ENCODE assay signal across 8 cellular contexts in the genomic region with DNA sequence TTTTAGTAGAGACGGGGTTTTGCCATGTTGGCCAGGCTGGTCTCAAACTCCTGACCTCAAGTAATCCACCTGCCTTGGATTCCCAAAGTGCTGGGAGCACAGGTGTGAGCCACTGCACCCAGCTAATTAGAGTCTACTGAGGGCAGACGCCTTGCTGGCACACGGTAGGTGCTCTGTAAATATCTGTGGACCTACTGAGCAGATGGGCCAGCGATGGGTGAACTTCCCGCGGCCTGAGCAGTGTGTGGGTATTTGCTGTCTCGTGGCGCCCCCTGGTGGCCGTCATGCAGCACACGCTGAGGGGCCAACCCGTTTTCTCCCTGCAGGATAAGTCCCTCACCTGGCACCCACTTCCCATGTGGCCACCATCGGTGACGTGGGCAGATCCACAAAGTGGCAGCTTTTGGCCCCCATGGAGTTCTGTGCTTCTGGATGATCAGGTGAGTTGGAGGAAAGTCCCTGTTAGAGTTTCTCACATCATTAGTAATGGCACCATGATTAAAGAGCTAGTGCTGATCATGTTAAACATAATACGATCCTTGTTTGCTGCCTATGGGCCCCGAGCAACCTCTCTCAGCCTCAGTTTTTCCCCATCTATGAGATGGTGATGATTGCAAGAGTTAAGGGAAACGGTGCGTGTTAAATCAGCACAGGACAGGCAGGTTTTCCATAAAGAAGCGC. TPM values are rescaled to one million over a fixed set of nuclear protein-coding genes. Genes with fewer than 3 reads are reported as not detected.
A peak's percentile ranks its signal among the peaks of the same experiment; 100 is the strongest.
DNase-seq lines count a peak whose midpoint lies in the region; ATAC-seq, FAIRE-seq and TF ChIP-seq lines count a peak whose summit lies in the region.

No MANE protein-coding gene starts in this region.

- H3K27me3 ChIP-seq in MG63: no peaks in the 10 kb centered on the region

- H3K4me3 ChIP-seq in A549 (no peak overlapping the region), MG63 (no peak overlapping the region)

- DNase-seq in A549 (ENCODE audit: low read depth in 1 of 2, low spot score in 1 of 2): peak; percentile 82 to 89
- DNase-seq in MG63: peak; percentile 53
- peak; percentile 37 for DNase-seq in SKM-1 treated with dmso at 0.1 percent for 144 hours (lab: John Stamatoyannopoulos, UW; ENCODE audit: unreplicated experiment)
- peak; percentile 75 for DNase-seq in activated naive CD4-positive, alpha-beta T cell treated with anti-CD3 and anti-CD28 coated beads, Interleukin-2, amount 50 U/mL, for 16 hours
- peak; percentile 94 for DNase-seq in Right ventricle myocardium inferior (ENCODE audit: missing footprints)
- peak; percentile 63 to 97 (median 82) for DNase-seq in posterior cingulate gyrus
- peak; percentile 81 for DNase-seq in ureter (ENCODE audit: low spot score)

- H3K27ac ChIP-seq in A549: peak overlapping the region; percentile 18 to 82; a peak in 5 of 6 replicates

- WGBS in A549 (ENCODE audit: missing lambda C conversion rate): 36% methylated on average over 11 of the region's 18 CpGs

- POLR2A ChIA-PET in A549 (lab: Yijun Ruan, JAX): interaction anchor here (1.1 kb wide), 1 partner anchor 216 kb away, joined by 3 read pairs; no protein-coding TSS in a partner anchor

- no peak for TF ChIP-seq POLR2A in A549 (IDR thresholded peaks at IDR 0.05; ENCODE audit: low read length)

- H3K4me2 ChIP-seq in A549: no peak overlapping the region

- peak; percentile 85 to 94 for ATAC-seq in A549
- ATAC-seq in GM18868 (IDR thresholded peaks at IDR 0.05; ENCODE audit: unreplicated experiment): peak; percentile 57
- peak; percentile 78 for ATAC-seq in Right ventricle myocardium inferior

- no peaks in the 10 kb centered on the region; the same call in 1 of the 2 replicates for H3K36me3 ChIP-seq in MG63

- CTCF ChIA-PET in A549 (lab: Yijun Ruan, JAX): interaction anchor here (0.6 to 19.5 kb wide), 86 partner anchors 9 to 854 kb away, joined by 3 to 452 read pairs (median 5); a partner anchor contains a TSS

- peaks cover 15% of the 10 kb centered on the region for H3K4me1 ChIP-seq in A549

- no peak for FAIRE-seq in A549 (lab: Jason Lieb, UNC)

- peak; percentile 95 for TF ChIP-seq RAD21 in A549 (conservative IDR thresholded peaks at IDR 0.05 in 1 of 2, IDR thresholded peaks at IDR 0.05 in 1 of 2)

- TF ChIP-seq EP300 in A549 (IDR thresholded peaks at IDR 0.05): no peak

- intact Hi-C loops in Right ventricle myocardium inferior (cut with DNase I): loop anchor here (1.0 to 10.0 kb wide), 4 partner anchors 45 to 466 kb away; a partner anchor contains a TSS
- intact Hi-C loops in posterior cingulate gyrus (cut with DNase I): loop anchor here (1.0 kb wide), 2 partner anchors 45 to 216 kb away; no protein-coding TSS in a partner anchor

- no peaks in the 10 kb centered on the region for H3K9me3 ChIP-seq in A549
- H3K9me3 ChIP-seq in MG63: no peaks in the 10 kb centered on the region

- peak; percentile 94 for TF ChIP-seq CTCF in A549 (IDR thresholded peaks at IDR 0.05)

TF ChIP-seq in A549, 52 proteins besides CTCF, POLR2A, EP300 and RAD21:
- TF ChIP-seq CEBPB (IDR thresholded peaks at IDR 0.05) (no peak), CHD4 (IDR thresholded peaks at IDR 0.05; ENCODE audit: borderline replicate concordance) (0 out of 2 replicates have a peak, but pooled peaks have one; percentile 48), NPAS2 (CRISPR knock-in tag; IDR thresholded peaks at IDR 0.05; ENCODE audit: borderline replicate concordance) (no peak), RFX5 (IDR thresholded peaks at IDR 0.05) (no peak), JUNB (IDR thresholded peaks at IDR 0.05) (no peak), KDM1A (IDR thresholded peaks at IDR 0.05; ENCODE audit: low read depth) (no peak), NR3C1 (IDR thresholded peaks at IDR 0.05) (no peak), SMC3 (IDR thresholded peaks at IDR 0.05) (peak; percentile 90), BHLHE40 (IDR thresholded peaks at IDR 0.05; ENCODE audit: low read depth, low read length) (no peak)
- TF ChIP-seq, protein P1, sequence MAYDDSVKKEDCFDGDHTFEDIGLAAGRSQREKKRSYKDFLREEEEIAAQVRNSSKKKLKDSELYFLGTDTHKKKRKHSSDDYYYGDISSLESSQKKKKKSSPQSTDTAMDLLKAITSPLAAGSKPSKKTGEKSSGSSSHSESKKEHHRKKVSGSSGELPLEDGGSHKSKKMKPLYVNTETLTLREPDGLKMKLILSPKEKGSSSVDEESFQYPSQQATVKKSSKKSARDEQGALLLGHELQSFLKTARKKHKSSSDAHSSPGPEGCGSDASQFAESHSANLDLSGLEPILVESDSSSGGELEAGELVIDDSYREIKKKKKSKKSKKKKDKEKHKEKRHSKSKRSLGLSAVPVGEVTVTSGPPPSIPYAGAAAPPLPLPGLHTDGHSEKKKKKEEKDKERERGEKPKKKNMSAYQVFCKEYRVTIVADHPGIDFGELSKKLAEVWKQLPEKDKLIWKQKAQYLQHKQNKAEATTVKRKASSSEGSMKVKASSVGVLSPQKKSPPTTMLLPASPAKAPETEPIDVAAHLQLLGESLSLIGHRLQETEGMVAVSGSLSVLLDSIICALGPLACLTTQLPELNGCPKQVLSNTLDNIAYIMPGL (CRISPR knock-in tag; IDR thresholded peaks at IDR 0.05; ENCODE audit: borderline replicate concordance): no peak
- TF ChIP-seq, protein P2, sequence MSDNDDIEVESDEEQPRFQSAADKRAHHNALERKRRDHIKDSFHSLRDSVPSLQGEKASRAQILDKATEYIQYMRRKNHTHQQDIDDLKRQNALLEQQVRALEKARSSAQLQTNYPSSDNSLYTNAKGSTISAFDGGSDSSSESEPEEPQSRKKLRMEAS (IDR thresholded peaks at IDR 0.05): peak; percentile 42; the same call in 1 of the 2 replicates

RNA-seq across cellular contexts. Expression of a gene that starts 40.7 kb away (rescaled TPM):
- 58.0 and 88.6 TPM in 2 replicates for polyA plus RNA-seq in A549 (2011; rRNA removed)
- polyA plus RNA-seq in A549 (2012; cell fraction: cytosol; rRNA removed): 65.9 and 68.3 TPM in 2 replicates
- polyA plus RNA-seq in A549 (2012; cell fraction: nucleus; rRNA removed): 54.7 and 55.5 TPM in 2 replicates
- polyA plus RNA-seq in A549 (2017; fragmentation: RNase III; extraction: RNeasy Plus Mini Kit Qiagen cat#74134 plus additional on column Dnase treatment): 39.4 to 43.7 TPM (median 42.3 TPM) in 3 replicates
- polyA minus RNA-seq in A549 (2011; rRNA and poly(A)+ RNA removed): 70.3 and 80.3 TPM in 2 replicates
- total RNA-seq in MG63 (2014; rRNA removed; shearing (Covaris generic); ENCODE audit: low replicate concordance): 27.6 and 32.5 TPM in 2 replicates
- total RNA-seq in Right ventricle myocardium inferior: 41.4 TPM
- total RNA-seq in ureter: 50.5 TPM

RNA-seq across cellular contexts. Expression of a gene that starts 57.0 kb away (rescaled TPM):
- 1.5 and 1.8 TPM in 2 replicates for polyA plus RNA-seq in A549 (2011; rRNA removed)
- polyA plus RNA-seq in A549 (2012; cell fraction: cytosol; rRNA removed): 0.82 and 1.0 TPM in 2 replicates
- 1.0 and 1.1 TPM in 2 replicates for polyA plus RNA-seq in A549 (2012; cell fraction: nucleus; rRNA removed)
- 1.7 to 2.3 TPM (median 1.8 TPM) in 3 replicates for polyA plus RNA-seq in A549 (2017; fragmentation: RNase III; extraction: RNeasy Plus Mini Kit Qiagen cat#74134 plus additional on column Dnase treatment)
- 1.5 and 5.3 TPM in 2 replicates for polyA minus RNA-seq in A549 (2011; rRNA and poly(A)+ RNA removed)
- 4.2 and 4.4 TPM in 2 replicates for total RNA-seq in MG63 (2014; rRNA removed; shearing (Covaris generic); ENCODE audit: low replicate concordance)
- total RNA-seq in Right ventricle myocardium inferior: 7.4 TPM
- total RNA-seq in ureter: 16.1 TPM

Comparison
In these comparisons a context has a peak if more than half of its experiments do, and no peak if none do; other contexts are left out.
1. DNase-seq: peak in every context shown above with its lines; median percentile 94 in Right ventricle myocardium inferior; 86 in A549; 82 in posterior cingulate gyrus; 81 in ureter; 75 in activated naive CD4-positive, alpha-beta T cell treated with anti-CD3 and anti-CD28 coated beads, Interleukin-2, amount 50 U/mL, for 16 hours; 53 in MG63; 37 in SKM-1 treated with dmso at 0.1 percent for 144 hours.